Comparison of ENCODE assay signal across 1 cellular context in the genomic region with DNA sequence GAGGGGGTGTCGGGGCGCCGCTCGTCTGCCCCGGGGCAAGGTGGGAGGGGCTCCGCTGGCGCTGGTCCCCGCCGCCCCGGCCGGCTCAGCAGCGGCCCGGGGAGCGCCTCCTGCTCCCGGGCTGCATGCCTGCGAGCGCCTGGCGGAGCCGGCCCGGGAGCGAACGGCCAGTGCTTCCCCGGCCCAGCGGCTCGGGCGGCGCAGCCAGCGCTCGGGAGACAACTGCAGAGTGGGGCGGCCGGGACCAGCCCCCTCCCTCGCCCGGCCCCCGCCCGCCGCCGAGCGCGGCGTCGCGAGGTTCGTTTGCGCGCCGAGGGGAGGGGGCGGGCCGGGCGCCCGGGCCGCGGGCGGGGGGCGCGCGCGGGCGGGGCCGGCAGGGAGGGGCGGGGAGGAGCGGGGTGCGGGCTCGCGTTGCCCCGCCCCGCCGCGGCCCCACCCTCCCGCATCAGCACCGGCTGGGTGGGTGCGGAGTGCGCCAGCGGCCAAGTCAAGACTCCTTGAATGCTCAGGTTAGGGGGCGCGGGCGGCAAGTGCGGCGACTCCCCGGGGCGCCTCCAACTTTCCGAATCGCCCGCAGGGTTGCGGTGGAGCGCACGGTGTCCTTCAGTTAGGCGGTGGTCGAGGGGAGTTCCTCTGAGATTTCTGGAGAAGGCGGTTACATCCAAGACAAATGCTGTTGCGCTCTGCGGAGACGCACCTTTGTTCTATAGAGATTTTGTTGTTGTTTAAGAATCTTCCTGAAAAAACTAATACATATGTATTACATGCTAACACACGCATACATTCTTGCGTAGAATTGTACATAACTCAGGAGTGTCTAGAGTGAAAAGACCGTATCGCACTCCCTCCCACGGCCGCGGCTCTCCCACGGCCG.
TF ChIP-seq lines count a peak whose summit lies in the region.

A gene with protein sequence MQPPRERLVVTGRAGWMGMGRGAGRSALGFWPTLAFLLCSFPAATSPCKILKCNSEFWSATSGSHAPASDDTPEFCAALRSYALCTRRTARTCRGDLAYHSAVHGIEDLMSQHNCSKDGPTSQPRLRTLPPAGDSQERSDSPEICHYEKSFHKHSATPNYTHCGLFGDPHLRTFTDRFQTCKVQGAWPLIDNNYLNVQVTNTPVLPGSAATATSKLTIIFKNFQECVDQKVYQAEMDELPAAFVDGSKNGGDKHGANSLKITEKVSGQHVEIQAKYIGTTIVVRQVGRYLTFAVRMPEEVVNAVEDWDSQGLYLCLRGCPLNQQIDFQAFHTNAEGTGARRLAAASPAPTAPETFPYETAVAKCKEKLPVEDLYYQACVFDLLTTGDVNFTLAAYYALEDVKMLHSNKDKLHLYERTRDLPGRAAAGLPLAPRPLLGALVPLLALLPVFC (minus strand): TSS at position 231 of the 874 bp plus-strand sequence. CDS start 279 bp downstream, outside the sequence.

TF ChIP-seq in IMR-90, 13 proteins besides CTCF, POLR2A, EP300 and RAD21 (continued from another document):
- TF ChIP-seq, protein P1, sequence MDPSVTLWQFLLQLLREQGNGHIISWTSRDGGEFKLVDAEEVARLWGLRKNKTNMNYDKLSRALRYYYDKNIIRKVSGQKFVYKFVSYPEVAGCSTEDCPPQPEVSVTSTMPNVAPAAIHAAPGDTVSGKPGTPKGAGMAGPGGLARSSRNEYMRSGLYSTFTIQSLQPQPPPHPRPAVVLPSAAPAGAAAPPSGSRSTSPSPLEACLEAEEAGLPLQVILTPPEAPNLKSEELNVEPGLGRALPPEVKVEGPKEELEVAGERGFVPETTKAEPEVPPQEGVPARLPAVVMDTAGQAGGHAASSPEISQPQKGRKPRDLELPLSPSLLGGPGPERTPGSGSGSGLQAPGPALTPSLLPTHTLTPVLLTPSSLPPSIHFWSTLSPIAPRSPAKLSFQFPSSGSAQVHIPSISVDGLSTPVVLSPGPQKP (IDR thresholded peaks at IDR 0.05; ENCODE audit: borderline replicate concordance, low read depth, low read length), result no peak
- TF ChIP-seq CHD1 (IDR thresholded peaks at IDR 0.05; ENCODE audit: low read depth, low read length), result no peak
- no peak for TF ChIP-seq CEBPB (IDR thresholded peaks at IDR 0.05; ENCODE audit: low read depth, low read length)
- TF ChIP-seq RFX5 (IDR thresholded peaks at IDR 0.05; ENCODE audit: low read depth, low read length), result no peak
- no peak for TF ChIP-seq FOS (IDR thresholded peaks at IDR 0.05; ENCODE audit: low read depth, low read length)
- TF ChIP-seq MAZ (IDR thresholded peaks at IDR 0.05; ENCODE audit: borderline replicate concordance, low read depth, low read length), result no peak
- TF ChIP-seq RCOR1 (IDR thresholded peaks at IDR 0.05; ENCODE audit: insufficient replicate concordance, low read length), result no peak
